ENCODE assay signal across 21 cellular contexts in the genomic region with DNA sequence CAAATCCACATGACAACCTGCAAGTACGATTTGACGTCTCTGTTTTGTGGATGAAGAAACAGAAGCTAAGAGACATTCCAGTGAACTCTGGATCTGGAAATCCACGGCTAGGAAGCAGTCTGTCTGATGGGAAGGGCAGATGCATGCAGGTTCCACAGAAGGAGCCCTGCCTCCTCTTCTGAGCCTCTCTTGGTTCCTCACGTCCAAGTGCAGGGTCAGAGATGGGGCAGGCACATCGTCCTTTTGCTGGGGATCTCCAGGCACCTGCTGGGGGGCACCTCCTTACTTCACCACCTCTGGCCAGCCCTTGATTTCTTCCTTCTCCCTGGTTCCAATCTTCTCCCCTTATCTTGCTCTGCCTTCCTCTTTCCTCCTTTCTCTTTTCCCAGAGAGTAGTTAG.
DNase-seq lines count a peak whose midpoint lies in the region; ATAC-seq and TF ChIP-seq lines count a peak whose summit lies in the region.
"Had no signal": no experiment of that assay in that cellular context is flagged by ENCODE, and none has a peak within 500 bp of the region (broad histone marks: within the 10 kb centered on the region; RNA-seq: fewer than 3 reads in every experiment).

No MANE protein-coding gene starts in this region.

- H3K9me3 Mint-ChIP-seq in activated naive CD4-positive, alpha-beta T cell treated with anti-CD3 and anti-CD28 coated beads, Interleukin-2, amount 50 U/mL, for 24 hours = no peaks in the 10 kb centered on the region
- H3K9me3 Mint-ChIP-seq in activated naive CD4-positive, alpha-beta T cell treated with anti-CD3 and anti-CD28 coated beads for 36 hours = no peaks in the 10 kb centered on the region
- no peaks in the 10 kb centered on the region for H3K9me3 Mint-ChIP-seq in effector memory CD8-positive, alpha-beta T cell
- H3K9me3 Mint-ChIP-seq in immature natural killer cell = no peaks in the 10 kb centered on the region
- H3K9me3 Mint-ChIP-seq: endodermal cell had no signal

- H3K27me3 ChIP-seq in OCI-LY1 (ENCODE audit: insufficient read depth, low read length) = no peaks in the 10 kb centered on the region
- no peaks in the 10 kb centered on the region for H3K27me3 ChIP-seq in uterus
- H3K27me3 ChIP-seq: ascending aorta, heart right ventricle, thyroid gland had no signal

- no peak overlapping the region for H2AFZ ChIP-seq in OCI-LY1 (ENCODE audit: low read length)

- H3K4me3 Mint-ChIP-seq in activated naive CD4-positive, alpha-beta T cell treated with anti-CD3 and anti-CD28 coated beads, Interleukin-2, amount 50 U/mL, for 24 hours = no peak overlapping the region
- H3K4me3 Mint-ChIP-seq in activated naive CD4-positive, alpha-beta T cell treated with anti-CD3 and anti-CD28 coated beads for 36 hours = no peak overlapping the region
- H3K4me3 Mint-ChIP-seq in effector memory CD8-positive, alpha-beta T cell = no peak overlapping the region
- no peak overlapping the region for H3K4me3 Mint-ChIP-seq in immature natural killer cell
- H3K4me3 Mint-ChIP-seq: endodermal cell had no signal

- peaks cover 6% of the 10 kb centered on the region for H3K36me3 Mint-ChIP-seq in activated naive CD4-positive, alpha-beta T cell treated with anti-CD3 and anti-CD28 coated beads, Interleukin-2, amount 50 U/mL, for 24 hours
- H3K36me3 Mint-ChIP-seq in activated naive CD4-positive, alpha-beta T cell treated with anti-CD3 and anti-CD28 coated beads for 36 hours (ENCODE audit: low read depth) = peaks cover 5% of the 10 kb centered on the region
- H3K36me3 Mint-ChIP-seq in effector memory CD8-positive, alpha-beta T cell (ENCODE audit: insufficient read depth) = peaks cover 8% of the 10 kb centered on the region
- H3K36me3 Mint-ChIP-seq in immature natural killer cell = peaks cover 0 to 10% (median 0%) of the 10 kb centered on the region in 3 donors

- H3K4me3 ChIP-seq in OCI-LY1 (ENCODE audit: low read depth, low read length, poor library complexity, severe bottlenecking) = no peak overlapping the region
- no peak overlapping the region for H3K4me3 ChIP-seq in uterus
- H3K4me3 ChIP-seq: ascending aorta, heart right ventricle, lung, skin epidermis, thyroid gland had no signal

- H3K9ac ChIP-seq in OCI-LY1 (ENCODE audit: low read length) = no peak overlapping the region

- peak overlapping the region; percentile 87 for H3K27ac Mint-ChIP-seq in activated naive CD4-positive, alpha-beta T cell treated with anti-CD3 and anti-CD28 coated beads, Interleukin-2, amount 50 U/mL, for 24 hours
- H3K27ac Mint-ChIP-seq in activated naive CD4-positive, alpha-beta T cell treated with anti-CD3 and anti-CD28 coated beads for 36 hours = no peak overlapping the region
- peak overlapping the region; percentile 72 to 85 for H3K27ac Mint-ChIP-seq in effector memory CD8-positive, alpha-beta T cell
- no peak overlapping the region for H3K27ac Mint-ChIP-seq in immature natural killer cell
- H3K27ac Mint-ChIP-seq: endodermal cell had no signal

- H3K4me1 ChIP-seq in OCI-LY1 (ENCODE audit: insufficient read depth, low read length, severe bottlenecking) (peaks cover 93% of the 10 kb centered on the region), uterus (peaks cover 2 to 21% of the 10 kb centered on the region in 2 donors)

- CTCF ChIA-PET in activated naive CD4-positive, alpha-beta T cell treated with anti-CD3 and anti-CD28 coated beads for 36 hours (lab: Charles Lee) = interaction anchor here (1.3 kb wide), 3 partner anchors 10 to 136 kb away, joined by 3 to 4 read pairs (median 4); no protein-coding TSS in a partner anchor

- H4K20me1 ChIP-seq in OCI-LY1 (ENCODE audit: insufficient read depth, low read length) = no peaks in the 10 kb centered on the region

- ATAC-seq in effector memory CD8-positive, alpha-beta T cell (replicated peaks) = no peak

- H3K79me2 ChIP-seq in OCI-LY1 (ENCODE audit: insufficient read depth, low read length) = peaks cover 82% of the 10 kb centered on the region

- H3K27ac ChIP-seq in OCI-LY1 (ENCODE audit: low read depth, low read length, poor library complexity, severe bottlenecking) (peak overlapping the region; percentile 36), uterus (peak overlapping the region; percentile 88 to 91)
- H3K27ac ChIP-seq: ascending aorta, heart right ventricle, thyroid gland had no signal

- H3K4me2 ChIP-seq in OCI-LY1 (ENCODE audit: low read length) = peak overlapping the region; percentile 16; the same call in 1 of the 2 replicates

- H3K27me3 Mint-ChIP-seq in activated naive CD4-positive, alpha-beta T cell treated with anti-CD3 and anti-CD28 coated beads, Interleukin-2, amount 50 U/mL, for 24 hours = no peaks in the 10 kb centered on the region
- H3K27me3 Mint-ChIP-seq in activated naive CD4-positive, alpha-beta T cell treated with anti-CD3 and anti-CD28 coated beads for 36 hours (ENCODE audit: low read depth) = no peaks in the 10 kb centered on the region
- H3K27me3 Mint-ChIP-seq in effector memory CD8-positive, alpha-beta T cell = no peaks in the 10 kb centered on the region
- H3K27me3 Mint-ChIP-seq in immature natural killer cell (ENCODE audit: low read depth in 3 of 3) = peaks cover 0 to 3% (median 0%) of the 10 kb centered on the region in 3 donors

- no peak for TF ChIP-seq CTCF in OCI-LY1 (IDR thresholded peaks at IDR 0.05; ENCODE audit: low read length)
- TF ChIP-seq CTCF in uterus (IDR thresholded peaks at IDR 0.05) = no peak

- no peaks in the 10 kb centered on the region for H3K9me2 ChIP-seq in OCI-LY1 (ENCODE audit: low read depth, low read length)

- peaks cover 82% of the 10 kb centered on the region for H3K4me1 Mint-ChIP-seq in activated naive CD4-positive, alpha-beta T cell treated with anti-CD3 and anti-CD28 coated beads, Interleukin-2, amount 50 U/mL, for 24 hours
- H3K4me1 Mint-ChIP-seq in activated naive CD4-positive, alpha-beta T cell treated with anti-CD3 and anti-CD28 coated beads for 36 hours (ENCODE audit: low read depth) = peaks cover 74% of the 10 kb centered on the region
- peaks cover 44 to 57% of the 10 kb centered on the region in 2 donors for H3K4me1 Mint-ChIP-seq in effector memory CD8-positive, alpha-beta T cell (ENCODE audit: low read depth in 2 of 2)
- peaks cover 22 to 26% of the 10 kb centered on the region in 2 donors for H3K4me1 Mint-ChIP-seq in immature natural killer cell

- no peaks in the 10 kb centered on the region for H3K9me3 ChIP-seq in OCI-LY1 (ENCODE audit: low read length)
- no peaks in the 10 kb centered on the region for H3K9me3 ChIP-seq in uterus
- H3K9me3 ChIP-seq: ascending aorta, heart right ventricle, thyroid gland had no signal

- no peak for TF ChIP-seq POLR2A in uterus (IDR thresholded peaks at IDR 0.05)

- H3F3A ChIP-seq in OCI-LY1 (ENCODE audit: insufficient read depth, low read length) = no peaks in the 10 kb centered on the region

- DNase-seq in activated naive CD4-positive, alpha-beta T cell treated with anti-CD3 and anti-CD28 coated beads for 36 hours = no peak
- DNase-seq in effector memory CD8-positive, alpha-beta T cell = no peak
- DNase-seq in uterus = no peak
- DNase-seq in globus pallidus (ENCODE audit: low spot score) = no peak
- DNase-seq in immature natural killer cell = no peak
- DNase-seq in cortex of kidney (lab: John Stamatoyannopoulos, UW) = no peak
- DNase-seq: activated gamma-delta T cell; EL; endodermal cell; islet precursor cell; KG1; NCI-H2029 treated with DMSO at 0.1 percent for 48 hours; stimulated activated CD4-positive, alpha-beta T cell treated with anti-CD3 and anti-CD28 coated beads, Interleukin-4, amount 100 ng/mL, for 24 hours; SW 1271; thyroid gland had no signal

- intact Hi-C loops in activated naive CD4-positive, alpha-beta T cell treated with anti-CD3 and anti-CD28 coated beads for 36 hours (cut with micrococcal nuclease) = loop anchor here (1.0 kb wide), 1 partner anchor 20 kb away; no protein-coding TSS in a partner anchor
- intact Hi-C loops in uterus (cut with DNase I; ENCODE audit: low total_unique reads) = no loop called here

- H3K36me3 ChIP-seq in OCI-LY1 (ENCODE audit: insufficient read depth, low read length) (peaks cover 93% of the 10 kb centered on the region), uterus (no peaks in the 10 kb centered on the region)
- H3K36me3 ChIP-seq: ascending aorta, heart right ventricle, thyroid gland had no signal

Comparison
In these comparisons a context has a peak if more than half of its experiments do, and no peak if none do; other contexts are left out.
1. H3K27ac Mint-ChIP-seq: peak in activated naive CD4-positive, alpha-beta T cell treated with anti-CD3 and anti-CD28 coated beads, Interleukin-2, amount 50 U/mL, for 24 hours (single experiment) and effector memory CD8-positive, alpha-beta T cell (2 of 2); none in activated naive CD4-positive, alpha-beta T cell treated with anti-CD3 and anti-CD28 coated beads for 36 hours (single experiment) and immature natural killer cell (0 of 6).